ENCODE assay signal across 10 cellular contexts in genomic region chr7:135664046-135664589, GRCh38. TPM values are rescaled to one million over a fixed set of nuclear protein-coding genes. Genes with fewer than 3 reads are reported as not detected.
DNase-seq lines count a peak whose midpoint lies in the region; ATAC-seq, FAIRE-seq and TF ChIP-seq lines count a peak whose summit lies in the region.
"Had no signal": no experiment of that assay in that cellular context is flagged by ENCODE, and none has a peak within 500 bp of the region (broad histone marks: within the 10 kb centered on the region; RNA-seq: fewer than 3 reads in every experiment).

No MANE protein-coding gene starts in this region.

- TF ChIP-seq CTCF in smooth muscle cell (IDR thresholded peaks at IDR 0.05; ENCODE audit: borderline replicate concordance, insufficient read depth, poor library complexity, severe bottlenecking) (no peak), kidney (IDR thresholded peaks at IDR 0.05; ENCODE audit: borderline replicate concordance, extremely low read depth, insufficient read depth) (no peak)

- H3F3A ChIP-seq in smooth muscle cell (ENCODE audit: low read depth), result peaks cover 6% of the 10 kb centered on the region

- H3K4me3 ChIP-seq in SJCRH30 (peak overlapping the region; percentile 95), endocrine pancreas (ENCODE audit: control insufficient read depth, insufficient read depth, low read length) (peak overlapping the region; percentile 11), smooth muscle cell (no peak overlapping the region), kidney (ENCODE audit: low read length in 2 of 2) (no peak overlapping the region)

- POLR2A ChIA-PET in activated CD4-positive, alpha-beta T cell treated with anti-CD3 and anti-CD28 coated beads for 36 hours (lab: Charles Lee), result interaction anchor here (0.6 to 1.4 kb wide), 4 partner anchors 106 to 369 kb away, joined by 3 to 7 read pairs (median 6); partner anchors contain the start of gene NUP205

- H3K79me2 ChIP-seq in smooth muscle cell (ENCODE audit: low read depth), result peaks cover 60% of the 10 kb centered on the region

- H3K4me3 Mint-ChIP-seq in activated CD4-positive, alpha-beta T cell treated with anti-CD3 and anti-CD28 coated beads for 36 hours, result peak overlapping the region; percentile 96

- H3K27me3 ChIP-seq in SJCRH30, result no peaks in the 10 kb centered on the region
- no peaks in the 10 kb centered on the region for H3K27me3 ChIP-seq in endocrine pancreas (ENCODE audit: control insufficient read depth, insufficient read depth, low read length)
- H3K27me3 ChIP-seq in smooth muscle cell (ENCODE audit: low read depth), result no peaks in the 10 kb centered on the region

- intact Hi-C loops in activated CD4-positive, alpha-beta T cell treated with anti-CD3 and anti-CD28 coated beads for 36 hours (cut with DNase I, micrococcal nuclease), result loop anchor here (2.0 to 5.0 kb wide), 3 partner anchors 353 to 382 kb away; no protein-coding TSS in a partner anchor
- intact Hi-C loops in kidney (cut with DNase I), result no loop called here

- peak overlapping the region; percentile 83 for H3K27ac Mint-ChIP-seq in activated CD4-positive, alpha-beta T cell treated with anti-CD3 and anti-CD28 coated beads for 36 hours

- H3K36me3 Mint-ChIP-seq in activated CD4-positive, alpha-beta T cell treated with anti-CD3 and anti-CD28 coated beads for 36 hours (ENCODE audit: low read depth), result peaks cover 25% of the 10 kb centered on the region

- peak; percentile 63 for ATAC-seq in activated CD4-positive, alpha-beta T cell treated with anti-CD3 and anti-CD28 coated beads for 36 hours

- H3K9ac ChIP-seq in endocrine pancreas (ENCODE audit: control insufficient read depth, insufficient read depth, low read length) (no peak overlapping the region), smooth muscle cell (ENCODE audit: low read depth) (no peak overlapping the region), kidney (ENCODE audit: low read length in 2 of 2) (no peak overlapping the region)

- DNase-seq in activated CD4-positive, alpha-beta T cell treated with anti-CD3 and anti-CD28 coated beads for 36 hours, result no peak
- no peak for DNase-seq in activated CD4-positive, alpha-beta T cell treated with anti-CD3 and anti-CD28 coated beads, Interleukin-2, amount 50 U/mL, for 1 hour
- DNase-seq in SJCRH30 (peak; percentile 76 to 88), smooth muscle cell (lab: John Stamatoyannopoulos, UW; ENCODE audit: unreplicated experiment) (no peak), germinal center (ENCODE audit: low spot score) (no peak), kidney (no peak), NCI-H2107 treated with DMSO at 0.1 percent for 48 hours (lab: John Stamatoyannopoulos, UW; ENCODE audit: unreplicated experiment) (no peak)
- DNase-seq: AML-193, retina had no signal

- H3K9me3 ChIP-seq in SJCRH30 (replicated peaks) (no peaks in the 10 kb centered on the region; the same call in 1 of the 2 replicates), endocrine pancreas (ENCODE audit: control insufficient read depth, low read length) (no peaks in the 10 kb centered on the region), smooth muscle cell (replicated peaks; ENCODE audit: low read depth) (no peaks in the 10 kb centered on the region), kidney (ENCODE audit: control insufficient read depth in 1 of 2, low read length in 2 of 2) (no peaks in the 10 kb centered on the region)

- peaks cover 55% of the 10 kb centered on the region for H3K4me1 Mint-ChIP-seq in activated CD4-positive, alpha-beta T cell treated with anti-CD3 and anti-CD28 coated beads for 36 hours

- H3K9me3 Mint-ChIP-seq in activated CD4-positive, alpha-beta T cell treated with anti-CD3 and anti-CD28 coated beads for 36 hours (ENCODE audit: low read depth), result no peaks in the 10 kb centered on the region

- H4K20me1 ChIP-seq in smooth muscle cell (ENCODE audit: low read depth), result no peaks in the 10 kb centered on the region

- H3K36me3 ChIP-seq in SJCRH30 (0 out of 2 replicates have a peak, but pooled peaks cover 3% of the 10 kb centered on the region), endocrine pancreas (ENCODE audit: control insufficient read depth, insufficient read depth, low read length) (no peaks in the 10 kb centered on the region), smooth muscle cell (ENCODE audit: low read depth) (no peaks in the 10 kb centered on the region), kidney (ENCODE audit: control insufficient read depth in 1 of 2, insufficient read depth in 2 of 2, low read length in 2 of 2) (no peaks in the 10 kb centered on the region)

- no peak overlapping the region for H2AFZ ChIP-seq in smooth muscle cell (ENCODE audit: low read depth)

- peaks cover 22% of the 10 kb centered on the region for H3K4me1 ChIP-seq in SJCRH30
- H3K4me1 ChIP-seq in endocrine pancreas (ENCODE audit: control insufficient read depth, insufficient read depth, low read length), result peaks cover 16% of the 10 kb centered on the region
- peaks cover 9% of the 10 kb centered on the region for H3K4me1 ChIP-seq in smooth muscle cell (ENCODE audit: low read depth)
- peaks cover 7 to 10% of the 10 kb centered on the region in 2 donors for H3K4me1 ChIP-seq in kidney (ENCODE audit: control insufficient read depth in 1 of 2, insufficient read depth in 1 of 2, low read depth in 1 of 2, low read length in 2 of 2)

- CTCF ChIA-PET in activated CD4-positive, alpha-beta T cell treated with anti-CD3 and anti-CD28 coated beads for 36 hours (lab: Charles Lee), result interaction anchor here (1.0 to 2.6 kb wide), 3 partner anchors 10 to 390 kb away, joined by 3 to 18 read pairs (median 3); no protein-coding TSS in a partner anchor

- H3K27ac ChIP-seq in SJCRH30, result peak overlapping the region; percentile 94
- peak overlapping the region; percentile 97 for H3K27ac ChIP-seq in smooth muscle cell (ENCODE audit: low read depth)
- H3K27ac ChIP-seq in kidney (ENCODE audit: low read depth in 2 of 2, low read length in 2 of 2), result no peak overlapping the region

- no peaks in the 10 kb centered on the region for H3K27me3 Mint-ChIP-seq in activated CD4-positive, alpha-beta T cell treated with anti-CD3 and anti-CD28 coated beads for 36 hours

- H3K4me2 ChIP-seq in smooth muscle cell, result peak overlapping the region; percentile 97

- WGBS in smooth muscle cell (ENCODE audit: low lambda C conversion rate), result 42% methylated on average over 3 of the region's 3 CpGs

- FAIRE-seq in kidney (lab: Jason Lieb, UNC), result no peak

RNA-seq across cellular contexts. Expression of gene STMP1, which starts 1.8 kb away (rescaled TPM):
- 10 to 100 TPM; 18.7 to 20.7 TPM for total RNA-seq in activated CD4-positive, alpha-beta T cell treated with anti-CD3 and anti-CD28 coated beads for 36 hours
- 24.7 and 27.3 TPM in 2 replicates for total RNA-seq in SJCRH30 (2014; rRNA removed; shearing (Covaris generic))
- total RNA-seq in smooth muscle cell (26.6 and 28.7 TPM in 2 replicates), kidney (40.8 TPM)
- polyA plus RNA-seq in smooth muscle cell (72.1 and 76.8 TPM in 2 replicates), kidney (ENCODE audit: insufficient read depth, low read depth, low replicate concordance) (35.8 TPM)

Comparison
In these comparisons a context has a peak if more than half of its experiments do, and no peak if none do; other contexts are left out.
1. DNase-seq: peak in SJCRH30 (2 of 2); none in activated CD4-positive, alpha-beta T cell treated with anti-CD3 and anti-CD28 coated beads for 36 hours (single experiment), activated CD4-positive, alpha-beta T cell treated with anti-CD3 and anti-CD28 coated beads, Interleukin-2, amount 50 U/mL, for 1 hour (single experiment), smooth muscle cell (single experiment), germinal center (single experiment), kidney (single experiment) and NCI-H2107 treated with DMSO at 0.1 percent for 48 hours (single experiment).
2. H3K27ac ChIP-seq: peak in SJCRH30 (single experiment) and smooth muscle cell (single experiment); none in kidney (0 of 2).
3. H3K4me3 ChIP-seq: peak in SJCRH30 (single experiment) and endocrine pancreas (single experiment); none in smooth muscle cell (single experiment) and kidney (0 of 2).